34 cellular contexts compared by ENCODE assay signal in the genomic region with DNA sequence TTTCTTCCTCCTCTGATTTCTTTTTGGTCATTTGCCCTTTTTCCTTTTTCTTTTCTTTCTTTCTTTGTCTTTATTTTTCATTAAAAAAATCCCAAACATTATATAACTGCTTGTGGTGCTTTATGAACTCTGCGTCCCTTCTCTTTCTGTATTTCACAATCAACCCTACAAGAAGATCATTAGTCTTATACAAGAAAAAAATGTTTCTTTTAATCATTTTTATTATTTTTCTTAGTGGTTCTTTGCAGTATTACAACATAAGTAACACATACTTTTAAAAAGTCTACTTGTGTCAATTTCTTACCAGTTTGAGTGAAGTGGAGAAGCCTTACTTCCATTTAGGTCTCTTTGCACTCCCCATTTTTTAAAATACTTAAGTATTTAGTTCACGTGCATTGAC.
"Had no signal": no experiment of that assay in that cellular context is flagged by ENCODE, and none has a peak within 500 bp of the region (broad histone marks: within the 10 kb centered on the region; RNA-seq: fewer than 3 reads in every experiment).

No MANE protein-coding gene starts in this region.

- H3K36me3 Mint-ChIP-seq: activated CD8-positive, alpha-beta memory T cell treated with anti-CD3 and anti-CD28 coated beads, Interleukin-2, amount 10 ng/mL, durations not matched to agents 7 days and 5 days; activated naive CD4-positive, alpha-beta T cell treated with anti-CD3 and anti-CD28 coated beads, Interleukin-2, amount 50 U/mL, for 72 hours; activated naive CD8-positive, alpha-beta T cell treated with anti-CD3 and anti-CD28 coated beads for 36 hours had no signal

- H3K36me3 ChIP-seq: adrenal gland, brain microvascular endothelial cell, breast epithelium had no signal

- H3K4me3 Mint-ChIP-seq: activated CD4-positive, alpha-beta memory T cell treated with anti-CD3 and anti-CD28 coated beads, Interleukin-2, amount 10 ng/mL, durations not matched to agents 7 days and 5 days; activated CD4-positive, alpha-beta T cell treated with anti-CD3 and anti-CD28 coated beads for 36 hours; activated CD4-positive, alpha-beta T cell treated with anti-CD3 and anti-CD28 coated beads, Interleukin-2, amount 10 ng/mL, durations not matched to agents 7 days and 5 days; activated CD8-positive, alpha-beta memory T cell treated with anti-CD3 and anti-CD28 coated beads, Interleukin-2, amount 10 ng/mL, durations not matched to agents 7 days and 5 days; activated CD8-positive, alpha-beta T cell treated with anti-CD3 and anti-CD28 coated beads, Interleukin-2, amount 10 ng/mL, durations not matched to agents 7 days and 5 days; activated naive CD4-positive, alpha-beta T cell treated with anti-CD3 and anti-CD28 coated beads for 36 hours; activated naive CD8-positive, alpha-beta T cell treated with anti-CD3 and anti-CD28 coated beads for 36 hours; activated T-cell treated with anti-CD3 and anti-CD28 coated beads, Interleukin-2, amount 50 U/mL, for 24 hours; T-helper 1 cell treated with Interleukin-12 subunit alpha and Interleukin-12 subunit beta and Interleukin-4 antibody, amounts not matched to agents 30 μg/mL and 1 μg/mL, for 36 hours; T-helper 2 cell treated with Interferon-gamma antibody and Interleukin-4, amounts not matched to agents 5 μg/mL and 100 μg/mL, for 36 hours had no signal

- H3K27me3 ChIP-seq: adrenal gland, body of pancreas, brain microvascular endothelial cell, breast epithelium had no signal

- ATAC-seq: activated CD4-positive, alpha-beta T cell treated with anti-CD3 and anti-CD28 coated beads for 36 hours; activated CD4-positive, CD25-positive, alpha-beta regulatory T cell treated with anti-CD3 and anti-CD28 coated beads, Interleukin-2, amount 50 U/mL, for 24 hours; activated CD8-positive, alpha-beta memory T cell treated with anti-CD3 and anti-CD28 coated beads, Interleukin-2, amount 10 ng/mL, durations not matched to agents 7 days and 5 days; activated CD8-positive, alpha-beta T cell treated with anti-CD3 and anti-CD28 coated beads, Interleukin-2, amount 10 ng/mL, durations not matched to agents 7 days and 5 days; activated naive CD4-positive, alpha-beta T cell treated with anti-CD3 and anti-CD28 coated beads, Interleukin-2, amount 50 U/mL, for 72 hours; body of pancreas had no signal

- DNase-seq: activated CD4-positive, alpha-beta memory T cell treated with anti-CD3 and anti-CD28 coated beads, Interleukin-2, amount 10 ng/mL, durations not matched to agents 7 days and 5 days; activated CD4-positive, alpha-beta T cell treated with anti-CD3 and anti-CD28 coated beads for 1 hour; activated CD4-positive, alpha-beta T cell treated with anti-CD3 and anti-CD28 coated beads for 36 hours; activated CD4-positive, alpha-beta T cell treated with anti-CD3 and anti-CD28 coated beads for 48 hours; activated CD4-positive, alpha-beta T cell treated with anti-CD3 and anti-CD28 coated beads, Interleukin-2, amount 10 ng/mL, durations not matched to agents 7 days and 5 days; activated CD4-positive, CD25-positive, alpha-beta regulatory T cell; activated CD8-positive, alpha-beta memory T cell treated with anti-CD3 and anti-CD28 coated beads for 24 hours; activated CD8-positive, alpha-beta memory T cell treated with anti-CD3 and anti-CD28 coated beads, Interleukin-2, amount 10 ng/mL, durations not matched to agents 7 days and 5 days; activated CD8-positive, alpha-beta memory T cell treated with anti-CD3 and anti-CD28 coated beads, Interleukin-2, amount 50 U/mL, for 48 hours; activated CD8-positive, alpha-beta T cell treated with anti-CD3 and anti-CD28 coated beads, Interleukin-2, amount 10 ng/mL, durations not matched to agents 7 days and 5 days; activated effector memory CD4-positive, alpha-beta T cell treated with Interleukin-2 at 50 U/mL for 16 hours; activated gamma-delta T cell treated with Interleukin-2 at 50 U/mL for 16 hours; activated naive CD4-positive, alpha-beta T cell; activated naive CD4-positive, alpha-beta T cell treated with anti-CD3 and anti-CD28 coated beads for 36 hours; activated naive CD4-positive, alpha-beta T cell treated with anti-CD3 and anti-CD28 coated beads, Interleukin-2, amount 50 U/mL, for 16 hours; activated naive CD8-positive, alpha-beta T cell treated with anti-CD3 and anti-CD28 coated beads for 36 hours; activated T-cell treated with anti-CD3 and anti-CD28 coated beads, Interleukin-2, amount 50 U/mL, for 24 hours; activated T-cell treated with anti-CD3 and anti-CD28 coated beads, Interleukin-2, amount 50 U/mL, for 48 hours; adrenal gland; amniotic stem cell; aorta; body of pancreas; brain microvascular endothelial cell; central memory CD4-positive, alpha-beta T cell; T-helper 1 cell; T-helper 2 cell; T-helper 9 cell had no signal

- H3K4me1 Mint-ChIP-seq: activated CD4-positive, alpha-beta memory T cell treated with anti-CD3 and anti-CD28 coated beads, Interleukin-2, amount 10 ng/mL, durations not matched to agents 7 days and 5 days; activated CD4-positive, alpha-beta T cell treated with anti-CD3 and anti-CD28 coated beads for 36 hours; activated CD4-positive, alpha-beta T cell treated with anti-CD3 and anti-CD28 coated beads, Interleukin-2, amount 10 ng/mL, durations not matched to agents 7 days and 5 days; activated CD8-positive, alpha-beta memory T cell treated with anti-CD3 and anti-CD28 coated beads, Interleukin-2, amount 10 ng/mL, durations not matched to agents 7 days and 5 days; activated naive CD8-positive, alpha-beta T cell treated with anti-CD3 and anti-CD28 coated beads for 36 hours had no signal

- H3K27ac Mint-ChIP-seq: activated CD4-positive, alpha-beta memory T cell treated with anti-CD3 and anti-CD28 coated beads, Interleukin-2, amount 10 ng/mL, durations not matched to agents 7 days and 5 days; activated CD4-positive, alpha-beta T cell treated with anti-CD3 and anti-CD28 coated beads for 36 hours; activated CD4-positive, alpha-beta T cell treated with anti-CD3 and anti-CD28 coated beads, Interleukin-2, amount 10 ng/mL, durations not matched to agents 7 days and 5 days; activated CD8-positive, alpha-beta memory T cell treated with anti-CD3 and anti-CD28 coated beads, Interleukin-2, amount 10 ng/mL, durations not matched to agents 7 days and 5 days; activated CD8-positive, alpha-beta T cell treated with anti-CD3 and anti-CD28 coated beads, Interleukin-2, amount 10 ng/mL, durations not matched to agents 7 days and 5 days; activated naive CD4-positive, alpha-beta T cell treated with anti-CD3 and anti-CD28 coated beads for 36 hours; activated naive CD4-positive, alpha-beta T cell treated with anti-CD3 and anti-CD28 coated beads, Interleukin-2, amount 50 U/mL, for 72 hours; activated naive CD8-positive, alpha-beta T cell treated with anti-CD3 and anti-CD28 coated beads for 36 hours; activated T-cell treated with anti-CD3 and anti-CD28 coated beads, Interleukin-2, amount 50 U/mL, for 24 hours; activated T-helper 2 cell treated with anti-CD3 and anti-CD28 coated beads, Interferon-gamma antibody, Interleukin-2, Interleukin-4, amounts not matched to agents 10 μg/mL and 5 μg/mL and 100 μg/mL, durations not matched to agents 14 hours and 24 hours and 36 hours; T-helper 1 cell treated with Interleukin-12 subunit alpha and Interleukin-12 subunit beta and Interleukin-4 antibody, amounts not matched to agents 30 μg/mL and 1 μg/mL, for 36 hours; T-helper 2 cell treated with Interferon-gamma antibody and Interleukin-4, amounts not matched to agents 5 μg/mL and 100 μg/mL, for 36 hours had no signal

- H3K27ac ChIP-seq: adrenal gland, body of pancreas, brain microvascular endothelial cell, breast epithelium, VCaP had no signal

- H3K4me1 ChIP-seq: adrenal gland, body of pancreas, breast epithelium had no signal

- H3K9me3 ChIP-seq: adrenal gland, body of pancreas, breast epithelium had no signal

- H3K27me3 Mint-ChIP-seq: activated CD4-positive, alpha-beta memory T cell treated with anti-CD3 and anti-CD28 coated beads, Interleukin-2, amount 10 ng/mL, durations not matched to agents 7 days and 5 days; activated CD4-positive, alpha-beta T cell treated with anti-CD3 and anti-CD28 coated beads for 36 hours; activated CD4-positive, alpha-beta T cell treated with anti-CD3 and anti-CD28 coated beads, Interleukin-2, amount 10 ng/mL, durations not matched to agents 7 days and 5 days; activated CD8-positive, alpha-beta memory T cell treated with anti-CD3 and anti-CD28 coated beads, Interleukin-2, amount 10 ng/mL, durations not matched to agents 7 days and 5 days; activated naive CD8-positive, alpha-beta T cell treated with anti-CD3 and anti-CD28 coated beads for 36 hours; activated T-cell treated with anti-CD3 and anti-CD28 coated beads, Interleukin-2, amount 50 U/mL, for 24 hours had no signal

- H3K9me3 Mint-ChIP-seq: activated CD4-positive, alpha-beta memory T cell treated with anti-CD3 and anti-CD28 coated beads, Interleukin-2, amount 10 ng/mL, durations not matched to agents 7 days and 5 days; activated CD4-positive, alpha-beta T cell treated with anti-CD3 and anti-CD28 coated beads, Interleukin-2, amount 10 ng/mL, durations not matched to agents 7 days and 5 days; activated naive CD4-positive, alpha-beta T cell treated with anti-CD3 and anti-CD28 coated beads for 36 hours; activated naive CD4-positive, alpha-beta T cell treated with anti-CD3 and anti-CD28 coated beads, Interleukin-2, amount 50 U/mL, for 72 hours; activated naive CD8-positive, alpha-beta T cell treated with anti-CD3 and anti-CD28 coated beads for 36 hours; activated T-cell treated with anti-CD3 and anti-CD28 coated beads, Interleukin-2, amount 50 U/mL, for 24 hours; activated T-helper 2 cell treated with anti-CD3 and anti-CD28 coated beads, Interferon-gamma antibody, Interleukin-2, Interleukin-4, amounts not matched to agents 10 μg/mL and 5 μg/mL and 100 μg/mL, durations not matched to agents 14 hours and 24 hours and 36 hours; T-helper 1 cell treated with Interleukin-12 subunit alpha and Interleukin-12 subunit beta and Interleukin-4 antibody, amounts not matched to agents 30 μg/mL and 1 μg/mL, for 36 hours; T-helper 2 cell treated with Interferon-gamma antibody and Interleukin-4, amounts not matched to agents 5 μg/mL and 100 μg/mL, for 36 hours had no signal

- H3K4me3 ChIP-seq: adrenal gland, body of pancreas, breast epithelium had no signal
